Comparison of ENCODE assay signal across 8 cellular contexts in genomic region chrX:120251471-120252011, GRCh38. TPM values are rescaled to one million over a fixed set of nuclear protein-coding genes. Genes with fewer than 3 reads are reported as not detected.
DNase-seq lines count a peak whose midpoint lies in the region; ATAC-seq, FAIRE-seq and TF ChIP-seq lines count a peak whose summit lies in the region.

No MANE protein-coding gene starts in this region.

- H2AFZ ChIP-seq in HCT116 (ENCODE audit: low read depth, low read length, poor library complexity, severe bottlenecking), result no peak overlapping the region
- H2AFZ ChIP-seq in K562 (ENCODE audit: low read depth, low read length), result peak overlapping the region; percentile 74

- ATAC-seq in HCT116 (no peak), RWPE2 (ENCODE audit: low read depth) (no peak), K562 (peak; percentile 66), HG03097 (IDR thresholded peaks at IDR 0.05; ENCODE audit: low FRiP score, unreplicated experiment) (no peak), HG03439 (IDR thresholded peaks at IDR 0.05; ENCODE audit: unreplicated experiment) (no peak)

- H3K9me3 ChIP-seq in HCT116 (ENCODE audit: control insufficient read depth in 1 of 2, insufficient read depth in 1 of 2, low read depth in 1 of 2, low read length in 2 of 2), result no peaks in the 10 kb centered on the region
- no peaks in the 10 kb centered on the region for H3K9me3 ChIP-seq in RWPE2 (ENCODE audit: severe bottlenecking)
- H3K9me3 ChIP-seq in K562 (replicated peaks; ENCODE audit: control insufficient read depth, insufficient read depth, low read depth, low read length), result no peaks in the 10 kb centered on the region
- no peaks in the 10 kb centered on the region for H3K9me3 ChIP-seq in iPS-20b (ENCODE audit: insufficient read depth, low read depth, low read length)
- H3K9me3 ChIP-seq in skeletal muscle tissue (ENCODE audit: control insufficient read depth in 3 of 3, low read length in 3 of 3), result no peaks in the 10 kb centered on the region

- TF ChIP-seq POLR2A in HCT116 (IDR thresholded peaks at IDR 0.05; ENCODE audit: borderline replicate concordance, extremely low read depth, insufficient read depth, insufficient read length), result no peak
- no peak for TF ChIP-seq POLR2A in K562 (conservative IDR thresholded peaks at IDR 0.05)

- H3K27me3 ChIP-seq in HCT116 (ENCODE audit: insufficient read depth, low read length), result no peaks in the 10 kb centered on the region
- H3K27me3 ChIP-seq in RWPE2 (ENCODE audit: insufficient read depth, poor library complexity, severe bottlenecking), result no peaks in the 10 kb centered on the region
- H3K27me3 ChIP-seq in K562 (ENCODE audit: control insufficient read depth in 2 of 2, insufficient read depth in 2 of 2, low read length in 2 of 2), result no peaks in the 10 kb centered on the region
- H3K27me3 ChIP-seq in iPS-20b (ENCODE audit: insufficient read depth, low read length), result peaks cover 24% of the 10 kb centered on the region
- peaks cover 0 to 2% (median 0%) of the 10 kb centered on the region in 3 donors for H3K27me3 ChIP-seq in skeletal muscle tissue (ENCODE audit: control insufficient read depth in 3 of 3, insufficient read depth in 3 of 3, low read length in 3 of 3)

- RAD21 ChIA-PET in HCT116 (lab: Charles Lee; ENCODE audit: low non-redundant PET in 1 of 2, low total read pairs in 2 of 2, uncharacterized antibody in 2 of 2, unreplicated experiment in 2 of 2), result no interaction called here

- TF ChIP-seq EP300 in K562 (IDR thresholded peaks at IDR 0.05; ENCODE audit: low read length), result no peak

- no peak for TF ChIP-seq CTCF in C4-2B (conservative IDR thresholded peaks at IDR 0.05)
- TF ChIP-seq CTCF in HCT116 (IDR thresholded peaks at IDR 0.05 in 2 of 3, conservative IDR thresholded peaks at IDR 0.05 in 1 of 3; ENCODE audit: borderline replicate concordance in 1 of 3, insufficient read depth in 1 of 3, low read depth in 2 of 3, low read length in 2 of 3), result no peak
- TF ChIP-seq CTCF in RWPE2 (IDR thresholded peaks at IDR 0.05; ENCODE audit: poor library complexity, severe bottlenecking), result no peak
- no peak for TF ChIP-seq CTCF in K562 (IDR thresholded peaks at IDR 0.05 in 2 of 3, conservative IDR thresholded peaks at IDR 0.05 in 1 of 3; ENCODE audit: insufficient read depth in 2 of 3, low read depth in 1 of 3, low read length in 3 of 3)

- intact Hi-C loops in HCT116 (cut with micrococcal nuclease), result no loop called here
- intact Hi-C loops in K562 (cut with micrococcal nuclease), result loop anchor here (5.0 kb wide), 1 partner anchor 51 kb away; no protein-coding TSS in a partner anchor

- H3K36me3 ChIP-seq in HCT116 (ENCODE audit: control insufficient read depth in 1 of 2, insufficient read depth in 2 of 2, low read length in 2 of 2), result peaks cover 4 to 13% of the 10 kb centered on the region in 2 experiments; a peak in 2 of 4 replicates
- peaks cover 19% of the 10 kb centered on the region; the same call in 1 of the 2 replicates for H3K36me3 ChIP-seq in RWPE2 (ENCODE audit: low read depth)
- peaks cover 41% of the 10 kb centered on the region for H3K36me3 ChIP-seq in K562 (ENCODE audit: control insufficient read depth, insufficient read depth, low read length)
- H3K36me3 ChIP-seq in iPS-20b (ENCODE audit: insufficient read depth, low read depth, low read length), result peaks cover 31% of the 10 kb centered on the region
- H3K36me3 ChIP-seq in skeletal muscle tissue (ENCODE audit: control insufficient read depth in 3 of 3, insufficient read depth in 3 of 3, low read length in 3 of 3), result peaks cover 0 to 9% (median 5%) of the 10 kb centered on the region in 3 donors

- no peaks in the 10 kb centered on the region for H3K9me1 ChIP-seq in K562 (ENCODE audit: control insufficient read depth, insufficient read depth, low read length)

- peak overlapping the region; percentile 97 for H3K27ac ChIP-seq in C4-2B
- H3K27ac ChIP-seq in HCT116 (ENCODE audit: low read depth, low read length), result peak overlapping the region; percentile 86
- peak overlapping the region; percentile 65 for H3K27ac ChIP-seq in RWPE2 (ENCODE audit: poor library complexity, severe bottlenecking)
- H3K27ac ChIP-seq in K562 (ENCODE audit: extremely low read depth, low read depth, low read length), result peak overlapping the region; percentile 91
- H3K27ac ChIP-seq in iPS-20b (ENCODE audit: low read length), result no peak overlapping the region
- peak overlapping the region; percentile 75 for H3K27ac ChIP-seq in skeletal muscle tissue (ENCODE audit: low read depth, low read length)

- peak overlapping the region; percentile 81 for H3K4me2 ChIP-seq in HCT116 (ENCODE audit: low read length)
- H3K4me2 ChIP-seq in K562 (ENCODE audit: insufficient read depth, low read length), result peak overlapping the region; percentile 85

- 1% methylated on average over 18 of the region's 28 CpGs for WGBS in K562 (ENCODE audit: insufficient coverage, low coverage, missing lambda C conversion rate)

- peaks cover 0 to 3% of the 10 kb centered on the region in 2 experiments; a peak in 1 of 4 replicates for H3K4me1 ChIP-seq in HCT116 (ENCODE audit: control insufficient read depth in 1 of 2, insufficient read depth in 2 of 2, low read length in 2 of 2)
- peaks cover 3% of the 10 kb centered on the region for H3K4me1 ChIP-seq in RWPE2 (ENCODE audit: insufficient read depth, poor library complexity, severe bottlenecking)
- H3K4me1 ChIP-seq in K562 (replicated peaks in 1 of 2; ENCODE audit: control insufficient read depth in 2 of 2, insufficient read depth in 2 of 2, low read length in 2 of 2), result peaks cover 5 to 6% of the 10 kb centered on the region in 2 experiments; a peak in 2 of 5 replicates
- no peaks in the 10 kb centered on the region for H3K4me1 ChIP-seq in iPS-20b (ENCODE audit: insufficient read depth, low read length)
- H3K4me1 ChIP-seq in skeletal muscle tissue (ENCODE audit: control insufficient read depth in 3 of 3, insufficient read depth in 3 of 3, low read length in 3 of 3), result peaks cover 0 to 2% (median 0%) of the 10 kb centered on the region in 3 donors

- peak overlapping the region; percentile 71 for H3K9ac ChIP-seq in HCT116 (ENCODE audit: low read length)
- H3K9ac ChIP-seq in K562 (ENCODE audit: insufficient read depth in 1 of 2, low read depth in 2 of 2, low read length in 2 of 2), result peak overlapping the region; percentile 87 to 97
- peak overlapping the region; percentile 91 for H3K9ac ChIP-seq in iPS-20b (ENCODE audit: low read depth, low read length)
- H3K9ac ChIP-seq in skeletal muscle tissue (ENCODE audit: low read depth in 1 of 3, low read length in 3 of 3), result peak overlapping the region; percentile 70 to 84 (median 77)

- DNase-seq in HCT116 (ENCODE audit: low read depth, low spot score) (no peak), RWPE2 (ENCODE audit: low spot score) (no peak), K562 (ENCODE audit: extremely low read depth in 1 of 4, low spot score in 3 of 4) (peak; percentile 19 to 75 (median 42))

- no peaks in the 10 kb centered on the region for H3K9me2 ChIP-seq in HCT116 (ENCODE audit: insufficient read depth)

- H3K79me2 ChIP-seq in HCT116 (ENCODE audit: insufficient read depth, low read length), result peaks cover 15% of the 10 kb centered on the region
- peaks cover 42% of the 10 kb centered on the region for H3K79me2 ChIP-seq in K562 (ENCODE audit: control insufficient read depth, insufficient read depth, low read length)

- H3K4me3 ChIP-seq in HCT116 (replicated peaks in 1 of 2; ENCODE audit: low read depth in 1 of 2, low read length in 2 of 2) (peak overlapping the region; percentile 67 to 70), RWPE2 (ENCODE audit: severe bottlenecking) (peak overlapping the region; percentile 42), K562 (peak overlapping the region; percentile 77), iPS-20b (ENCODE audit: low read length) (peak overlapping the region; percentile 95), skeletal muscle tissue (ENCODE audit: low read length in 3 of 3) (peak overlapping the region; percentile 73 to 84 (median 83))

- no peaks in the 10 kb centered on the region for H4K20me1 ChIP-seq in HCT116 (ENCODE audit: insufficient read depth)
- no peaks in the 10 kb centered on the region; the same call in 1 of the 2 replicates for H4K20me1 ChIP-seq in K562 (replicated peaks; ENCODE audit: control insufficient read depth, insufficient read depth, low read length)

- BruUV-seq in HCT116 (replicated peaks; lab: Mats Ljungman, UMichigan) (TSS peak; percentile 61), K562 (replicated peaks; lab: Mats Ljungman, UMichigan) (TSS peak; percentile 65)

- in situ Hi-C loops in K562 (cut with MboI), result no loop called here

- peak; percentile 89 for FAIRE-seq in K562 (lab: Jason Lieb, UNC)

- CTCF ChIA-PET in HCT116 (lab: Charles Lee) (interaction anchor here (1.4 kb wide), 1 partner anchor 38 kb away, joined by 10 read pairs; no protein-coding TSS in a partner anchor), K562 (lab: Yijun Ruan, JAX; ENCODE audit: low intra/inter-chr PET ratio) (no interaction called here)

- POLR2A ChIA-PET in HCT116 (lab: Charles Lee) (no interaction called here), K562 (lab: Yijun Ruan, JAX) (interaction anchor here (0.6 to 1.7 kb wide), 3 partner anchors 9 to 271 kb away, joined by 3 to 15 read pairs (median 3); no protein-coding TSS in a partner anchor)

- TF ChIP-seq RAD21 in HCT116 (IDR thresholded peaks at IDR 0.05; ENCODE audit: low read depth), result no peak
- TF ChIP-seq RAD21 in K562 (CRISPR knock-in tag; conservative IDR thresholded peaks at IDR 0.05 in 1 of 2, IDR thresholded peaks at IDR 0.05 in 1 of 2), result no peak; a peak in 1 of 4 replicates

RNA-seq across cellular contexts. Expression of gene ZBTB33, which starts 0.9 kb away (rescaled TPM):
- total RNA-seq in HCT116 (2021; ENCODE audit: unreplicated experiment) (12.3 TPM), K562 (2014; rRNA removed) (12.4 and 13.0 TPM in 2 replicates), K562 (2014; rRNA removed; fragmentation: Illumina TruSeq; extraction: Trizol) (29.8 and 30.4 TPM in 2 replicates), K562 (2015; rRNA removed; fragmentation: Illumina TruSeq; extraction: Trizol) (25.3 and 28.2 TPM in 2 replicates), K562 (2021) (20.7 and 21.3 TPM in 2 replicates), skeletal muscle tissue (10.4 TPM)
- polyA plus RNA-seq in HCT116 (2012), result 4.6 and 4.9 TPM in 2 replicates
- 4.6 and 16.4 TPM in 2 replicates for total RNA-seq in K562 (2011; cell fraction: chromatin; rRNA removed; ENCODE audit: low replicate concordance)
- 2.8 and 3.8 TPM in 2 replicates for total RNA-seq in K562 (2011; cell fraction: nucleolus; rRNA removed)
- total RNA-seq in K562 (2011; cell fraction: nucleoplasm; rRNA removed), result 7.6 and 12.0 TPM in 2 replicates
- polyA plus RNA-seq in K562 (2011; rRNA removed) (13.8 and 15.6 TPM in 2 replicates), K562 (2014; fragmentation: Illumina TruSeq; extraction: Trizol) (19.2 and 22.9 TPM in 2 replicates), K562 (2014; fragmentation: Nextera tagmentation; extraction: Ambion mirVana) (1 to 10 TPM; 5.6 to 9.1 TPM), K562 (2014; rRNA removed) (11.3 and 12.6 TPM in 2 replicates)
- polyA plus RNA-seq in K562 (2011; cell fraction: cytosol; rRNA removed), result 3.7 and 7.6 TPM in 2 replicates
- polyA plus RNA-seq in K562 (2011; cell fraction: nucleus; rRNA removed), result 5.8 and 9.1 TPM in 2 replicates
- polyA plus RNA-seq in K562 (2012), result 13.2 and 13.5 TPM in 2 replicates
- 39.1 and 47.0 TPM in 2 replicates for polyA minus RNA-seq in K562 (2011; rRNA and poly(A)+ RNA removed)
- polyA minus RNA-seq in K562 (2011; cell fraction: cytosol; rRNA and poly(A)+ RNA removed), result 15.0 and 15.6 TPM in 2 replicates
- 6.7 and 14.8 TPM in 2 replicates for polyA minus RNA-seq in K562 (2011; cell fraction: nucleus; rRNA and poly(A)+ RNA removed)

RNA-seq across cellular contexts. Expression of gene TMEM255A, which starts 59.7 kb away (rescaled TPM):
- total RNA-seq in HCT116 (2021; ENCODE audit: unreplicated experiment) (not detected), K562 (2014; rRNA removed) (not detected in 2 replicates), K562 (2014; rRNA removed; fragmentation: Illumina TruSeq; extraction: Trizol) (not detected in 2 replicates), K562 (2015; rRNA removed; fragmentation: Illumina TruSeq; extraction: Trizol) (not detected in 2 replicates), K562 (2021) (not detected in 2 replicates), skeletal muscle tissue (3.1 TPM)
- polyA plus RNA-seq in HCT116 (2012), result not detected in 2 replicates
- total RNA-seq in K562 (2011; cell fraction: chromatin; rRNA removed; ENCODE audit: low replicate concordance), result not detected in 2 replicates
- total RNA-seq in K562 (2011; cell fraction: nucleolus; rRNA removed), result not detected in 2 replicates
- not detected in 2 replicates for total RNA-seq in K562 (2011; cell fraction: nucleoplasm; rRNA removed)
- polyA plus RNA-seq in K562 (2011; rRNA removed) (not detected in 2 replicates), K562 (2014; fragmentation: Illumina TruSeq; extraction: Trizol) (not detected in 2 replicates), K562 (2014; fragmentation: Nextera tagmentation; extraction: Ambion mirVana) (under 1 TPM in 1 of 2 experiments, not detected in 1; 0.01 TPM), K562 (2014; rRNA removed) (not detected in 2 replicates)
- 0.04 TPM in 1 of 2 replicates, not detected in the other for polyA plus RNA-seq in K562 (2011; cell fraction: cytosol; rRNA removed)
- not detected in 2 replicates for polyA plus RNA-seq in K562 (2011; cell fraction: nucleus; rRNA removed)
- polyA plus RNA-seq in K562 (2012), result 0.04 TPM in 2 replicates
- not detected in 2 replicates for polyA minus RNA-seq in K562 (2011; rRNA and poly(A)+ RNA removed)
- polyA minus RNA-seq in K562 (2011; cell fraction: cytosol; rRNA and poly(A)+ RNA removed), result not detected in 2 replicates
- not detected in 2 replicates for polyA minus RNA-seq in K562 (2011; cell fraction: nucleus; rRNA and poly(A)+ RNA removed)

Comparison
In these comparisons a context has a peak if more than half of its experiments do, and no peak if none do; other contexts are left out.
1. DNase-seq: peak in K562 (4 of 4); none in HCT116 (single experiment) and RWPE2 (single experiment).
2. H3K4me3 ChIP-seq: peak in every context shown above with its lines; median percentile 95 in iPS-20b; 83 in skeletal muscle tissue; 77 in K562; 68 in HCT116; 42 in RWPE2.
3. Peak in every context shown above with its lines, with median percentiles within 50 percentile points of each other: H3K9ac ChIP-seq.